In the genomic region with DNA sequence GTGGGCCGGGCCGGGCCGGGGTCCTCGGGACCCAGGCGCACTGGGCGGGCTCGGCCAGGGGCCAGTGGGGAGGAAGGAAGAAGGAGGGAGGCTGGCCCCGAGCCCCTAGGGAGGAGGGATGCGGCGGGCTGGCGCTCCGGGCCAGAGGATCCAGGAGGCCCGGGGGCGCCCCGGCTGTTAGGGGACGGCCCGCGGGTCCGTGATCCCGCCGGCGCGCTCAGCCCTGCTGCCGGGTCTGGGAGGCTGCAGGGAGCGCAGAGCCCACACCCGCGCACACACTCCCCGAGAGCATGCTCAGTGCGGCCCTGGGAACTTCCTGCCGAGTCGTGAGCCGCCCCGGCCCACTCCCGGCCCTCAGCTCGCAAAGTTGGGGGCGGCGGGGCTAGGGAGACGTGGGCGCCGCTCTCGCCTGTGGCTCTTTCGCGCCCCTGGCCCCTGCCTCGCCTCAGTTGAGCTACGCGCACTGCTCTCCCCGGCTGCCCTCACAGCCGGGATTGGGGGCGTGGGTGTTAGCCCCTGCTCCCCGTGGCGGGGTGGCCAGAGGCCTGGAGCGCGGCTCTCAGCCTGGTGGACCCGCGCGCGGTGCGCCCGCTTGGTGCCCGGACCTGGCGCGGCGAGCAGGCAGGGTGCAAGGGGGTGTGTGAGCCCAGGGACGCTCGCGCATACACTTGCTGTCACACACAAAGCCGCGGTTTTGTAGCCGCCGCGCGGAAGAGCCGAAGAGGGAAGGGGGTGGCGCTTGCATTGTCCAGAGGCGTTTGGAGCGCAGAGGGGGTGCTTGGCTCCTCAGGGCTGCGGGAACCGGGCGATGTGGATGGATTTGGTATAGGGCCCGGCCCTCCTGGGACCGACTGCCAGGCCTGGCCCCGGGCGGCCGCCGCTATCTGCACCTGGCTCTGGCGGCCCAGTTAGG, we compare ENCODE assay signal across 8 cellular contexts.
DNase-seq lines count a peak whose midpoint lies in the region; ATAC-seq, FAIRE-seq and TF ChIP-seq lines count a peak whose summit lies in the region.

No MANE protein-coding gene starts in this region.

- H3K27me3 Mint-ChIP-seq in CD14-positive monocyte (ENCODE audit: low read depth in 3 of 3): peaks cover 0 to 2% (median 0%) of the 10 kb centered on the region in 3 donors
- H3K27me3 Mint-ChIP-seq in activated naive CD8-positive, alpha-beta T cell treated with anti-CD3 and anti-CD28 coated beads for 36 hours: no peaks in the 10 kb centered on the region

- H3K4me3 ChIP-seq in cardiac muscle cell: peak overlapping the region; percentile 88

- H3K27ac ChIP-seq in cardiac muscle cell: peak overlapping the region; percentile 89

- intact Hi-C loops in CD14-positive monocyte (cut with micrococcal nuclease) (loop anchor here (2.0 to 10.0 kb wide), 5 partner anchors 74 to 796 kb away; a partner anchor contains a TSS), posterior cingulate gyrus (cut with DNase I) (no loop called here)

- DNase-seq in CD14-positive monocyte (ENCODE audit: low spot score) (peak; percentile 55), SK-MEL-5 (ENCODE audit: low read depth, low spot score) (peak; percentile 42), cardiac muscle cell (ENCODE audit: low read depth in 1 of 2, low spot score in 1 of 2) (peak; percentile 66 to 73), posterior cingulate gyrus (peak; percentile 33 to 93 (median 59)), urothelium cell line (ENCODE audit: low spot score) (peak; percentile 71)
- DNase-seq in activated naive CD8-positive, alpha-beta T cell treated with anti-CD3 and anti-CD28 coated beads for 36 hours: peak; percentile 77

- ATAC-seq in GM19328 (IDR thresholded peaks at IDR 0.05; ENCODE audit: unreplicated experiment) (peak; percentile 38), HG03469 (IDR thresholded peaks at IDR 0.05; ENCODE audit: unreplicated experiment) (peak; percentile 22)

- TF ChIP-seq CTCF in CD14-positive monocyte (IDR thresholded peaks at IDR 0.05): no peak
- TF ChIP-seq CTCF in cardiac muscle cell (IDR thresholded peaks at IDR 0.05; ENCODE audit: low read depth, low read length): no peak

- no peaks in the 10 kb centered on the region for H3K27me3 ChIP-seq in cardiac muscle cell

- peaks cover 48% of the 10 kb centered on the region for H3K4me1 Mint-ChIP-seq in CD14-positive monocyte
- H3K4me1 Mint-ChIP-seq in activated naive CD8-positive, alpha-beta T cell treated with anti-CD3 and anti-CD28 coated beads for 36 hours: peaks cover 53% of the 10 kb centered on the region

- H3K4me3 Mint-ChIP-seq in CD14-positive monocyte: peak overlapping the region; percentile 80 to 88
- peak overlapping the region; percentile 78 for H3K4me3 Mint-ChIP-seq in activated naive CD8-positive, alpha-beta T cell treated with anti-CD3 and anti-CD28 coated beads for 36 hours

- H3K9me3 Mint-ChIP-seq in CD14-positive monocyte: no peaks in the 10 kb centered on the region
- H3K9me3 Mint-ChIP-seq in activated naive CD8-positive, alpha-beta T cell treated with anti-CD3 and anti-CD28 coated beads for 36 hours: no peaks in the 10 kb centered on the region

- peaks cover 42% of the 10 kb centered on the region for H3K4me1 ChIP-seq in cardiac muscle cell (ENCODE audit: low read depth)

- in situ Hi-C loops in SK-MEL-5 (cut with HindIII; ENCODE audit: low pct_unique_long_range_greater_than_20kb, low sequenced_read_pairs): no loop called here

- H3K9me3 ChIP-seq in cardiac muscle cell (ENCODE audit: low read depth): no peaks in the 10 kb centered on the region

- FAIRE-seq in urothelium cell line (lab: Jason Lieb, UNC): no peak

- no peaks in the 10 kb centered on the region for H3K36me3 ChIP-seq in cardiac muscle cell

- H3K36me3 Mint-ChIP-seq in CD14-positive monocyte: peaks cover 0 to 2% of the 10 kb centered on the region in 2 donors
- peaks cover 4% of the 10 kb centered on the region for H3K36me3 Mint-ChIP-seq in activated naive CD8-positive, alpha-beta T cell treated with anti-CD3 and anti-CD28 coated beads for 36 hours

- no peak overlapping the region for H3K27ac Mint-ChIP-seq in CD14-positive monocyte
- peak overlapping the region; percentile 51 for H3K27ac Mint-ChIP-seq in activated naive CD8-positive, alpha-beta T cell treated with anti-CD3 and anti-CD28 coated beads for 36 hours

Comparison
In these comparisons a context has a peak if more than half of its experiments do, and no peak if none do; other contexts are left out.
1. Peak in every context shown above with its lines: DNase-seq, ATAC-seq, H3K4me3 ChIP-seq and H3K27ac ChIP-seq.